In genomic region chr18:75157851-75158250, GRCh38 we compare ENCODE assay signal across 29 cellular contexts.
"Had no signal": no experiment of that assay in that cellular context is flagged by ENCODE, and none has a peak within 500 bp of the region (broad histone marks: within the 10 kb centered on the region; RNA-seq: fewer than 3 reads in every experiment).

No MANE protein-coding gene starts in this region.

- ATAC-seq: activated CD4-positive, alpha-beta T cell treated with anti-CD3 and anti-CD28 coated beads for 36 hours; activated CD8-positive, alpha-beta memory T cell treated with anti-CD3 and anti-CD28 coated beads, Interleukin-2, amount 10 ng/mL, durations not matched to agents 7 days and 5 days; activated naive CD8-positive, alpha-beta T cell treated with anti-CD3 and anti-CD28 coated beads, Interleukin-2, amount 50 U/mL, for 24 hours; body of pancreas; esophagus mucosa; T-helper 17 cell had no signal

- H3K27me3 ChIP-seq: adrenal gland, body of pancreas had no signal

- DNase-seq: activated CD4-positive, alpha-beta memory T cell treated with anti-CD3 and anti-CD28 coated beads, Interleukin-2, amount 10 ng/mL, durations not matched to agents 7 days and 5 days; activated CD4-positive, alpha-beta T cell treated with anti-CD3 and anti-CD28 coated beads for 36 hours; activated CD4-positive, alpha-beta T cell treated with anti-CD3 and anti-CD28 coated beads, Interleukin-2, amount 10 ng/mL, durations not matched to agents 24 days and 14 days; activated CD4-positive, alpha-beta T cell treated with anti-CD3 and anti-CD28 coated beads, Interleukin-2, amount 50 U/mL, for 4 hours; activated CD4-positive, CD25-positive, alpha-beta regulatory T cell; activated CD4-positive, CD25-positive, alpha-beta regulatory T cell treated with anti-CD3 and anti-CD28 coated beads, Interleukin-2, amount 50 U/mL, for 72 hours; activated CD8-positive, alpha-beta memory T cell treated with anti-CD3 and anti-CD28 coated beads, Interleukin-2, amount 10 ng/mL, durations not matched to agents 7 days and 5 days; activated CD8-positive, alpha-beta memory T cell treated with anti-CD3 and anti-CD28 coated beads, Interleukin-2, amount 50 U/mL, for 4 hours; activated effector memory CD4-positive, alpha-beta T cell treated with anti-CD3 and anti-CD28 coated beads, Interleukin-2, amount 50 U/mL, for 16 hours; activated naive CD4-positive, alpha-beta T cell treated with anti-CD3 and anti-CD28 coated beads for 36 hours; activated naive CD8-positive, alpha-beta T cell treated with anti-CD3 and anti-CD28 coated beads for 36 hours; activated naive CD8-positive, alpha-beta T cell treated with anti-CD3 and anti-CD28 coated beads, Interleukin-2, amount 50 U/mL, for 24 hours; activated T-cell treated with anti-CD3 and anti-CD28 coated beads, Interleukin-2, amount 50 U/mL, for 1 hour; activated T-cell treated with anti-CD3 and anti-CD28 coated beads, Interleukin-2, amount 50 U/mL, for 48 hours; amygdala; aorta; body of pancreas; caudate nucleus; effector CD8-positive, alpha-beta T cell; foreskin fibroblast; T-helper 1 cell; T-helper 17 cell; T1000 had no signal

- H3K27ac ChIP-seq: adrenal gland, body of pancreas had no signal

- H3K4me3 ChIP-seq: adrenal gland, body of pancreas had no signal

- H3K9me3 ChIP-seq: adrenal gland, body of pancreas had no signal

- H3K4me3 Mint-ChIP-seq: activated CD4-positive, alpha-beta memory T cell treated with anti-CD3 and anti-CD28 coated beads, Interleukin-2, amount 10 ng/mL, durations not matched to agents 7 days and 5 days; activated CD4-positive, alpha-beta T cell treated with anti-CD3 and anti-CD28 coated beads for 36 hours; activated CD4-positive, alpha-beta T cell treated with anti-CD3 and anti-CD28 coated beads, Interleukin-2, amount 10 ng/mL, durations not matched to agents 24 days and 14 days; activated CD8-positive, alpha-beta memory T cell treated with anti-CD3 and anti-CD28 coated beads, Interleukin-2, amount 10 ng/mL, durations not matched to agents 7 days and 5 days; activated naive CD4-positive, alpha-beta T cell treated with anti-CD3 and anti-CD28 coated beads for 36 hours; activated naive CD4-positive, alpha-beta T cell treated with anti-CD3 and anti-CD28 coated beads, Interleukin-2, amount 50 U/mL, for 24 hours; activated naive CD8-positive, alpha-beta T cell treated with anti-CD3 and anti-CD28 coated beads for 36 hours; activated naive CD8-positive, alpha-beta T cell treated with anti-CD3 and anti-CD28 coated beads, Interleukin-2, amount 50 U/mL, for 24 hours; activated T-helper 1 cell treated with anti-CD3 and anti-CD28 coated beads, Interleukin-12 subunit alpha, Interleukin-12 subunit beta, Interleukin-2, Interleukin-4 antibody, amounts not matched to agents 30 ng/mL and 10 ng/mL and 1 ng/mL, durations not matched to agents 14 hours and 24 hours and 36 hours; T-helper 17 cell; T-helper 2 cell treated with Interferon-gamma antibody and Interleukin-4, amounts not matched to agents 5 μg/mL and 100 μg/mL, for 36 hours had no signal

- H3K27ac Mint-ChIP-seq: activated CD4-positive, alpha-beta memory T cell treated with anti-CD3 and anti-CD28 coated beads, Interleukin-2, amount 10 ng/mL, durations not matched to agents 7 days and 5 days; activated CD4-positive, alpha-beta T cell treated with anti-CD3 and anti-CD28 coated beads for 36 hours; activated CD4-positive, alpha-beta T cell treated with anti-CD3 and anti-CD28 coated beads, Interleukin-2, amount 10 ng/mL, durations not matched to agents 24 days and 14 days; activated CD8-positive, alpha-beta memory T cell treated with anti-CD3 and anti-CD28 coated beads, Interleukin-2, amount 10 ng/mL, durations not matched to agents 7 days and 5 days; activated naive CD4-positive, alpha-beta T cell treated with anti-CD3 and anti-CD28 coated beads for 36 hours; activated naive CD8-positive, alpha-beta T cell treated with anti-CD3 and anti-CD28 coated beads for 36 hours; activated naive CD8-positive, alpha-beta T cell treated with anti-CD3 and anti-CD28 coated beads, Interleukin-2, amount 50 U/mL, for 24 hours; activated T-helper 1 cell treated with anti-CD3 and anti-CD28 coated beads, Interleukin-12 subunit alpha, Interleukin-12 subunit beta, Interleukin-2, Interleukin-4 antibody, amounts not matched to agents 30 ng/mL and 10 ng/mL and 1 ng/mL, durations not matched to agents 14 hours and 24 hours and 36 hours; activated T-helper 2 cell treated with anti-CD3 and anti-CD28 coated beads, Interferon-gamma antibody, Interleukin-2, Interleukin-4, amounts not matched to agents 10 μg/mL and 5 μg/mL and 100 μg/mL, durations not matched to agents 14 hours and 24 hours and 36 hours; T-helper 17 cell; T-helper 2 cell treated with Interferon-gamma antibody and Interleukin-4, amounts not matched to agents 5 μg/mL and 100 μg/mL, for 36 hours had no signal

- H3K36me3 Mint-ChIP-seq: activated CD8-positive, alpha-beta memory T cell treated with anti-CD3 and anti-CD28 coated beads, Interleukin-2, amount 10 ng/mL, durations not matched to agents 7 days and 5 days had no signal

- H3K9me3 Mint-ChIP-seq: activated CD4-positive, alpha-beta memory T cell treated with anti-CD3 and anti-CD28 coated beads, Interleukin-2, amount 10 ng/mL, durations not matched to agents 7 days and 5 days; activated CD4-positive, alpha-beta T cell treated with anti-CD3 and anti-CD28 coated beads, Interleukin-2, amount 10 ng/mL, durations not matched to agents 24 days and 14 days; activated naive CD4-positive, alpha-beta T cell treated with anti-CD3 and anti-CD28 coated beads for 36 hours; activated naive CD4-positive, alpha-beta T cell treated with anti-CD3 and anti-CD28 coated beads, Interleukin-2, amount 50 U/mL, for 24 hours; activated naive CD8-positive, alpha-beta T cell treated with anti-CD3 and anti-CD28 coated beads for 36 hours; activated T-helper 1 cell treated with anti-CD3 and anti-CD28 coated beads, Interleukin-12 subunit alpha, Interleukin-12 subunit beta, Interleukin-2, Interleukin-4 antibody, amounts not matched to agents 30 ng/mL and 10 ng/mL and 1 ng/mL, durations not matched to agents 14 hours and 24 hours and 36 hours; activated T-helper 2 cell treated with anti-CD3 and anti-CD28 coated beads, Interferon-gamma antibody, Interleukin-2, Interleukin-4, amounts not matched to agents 10 μg/mL and 5 μg/mL and 100 μg/mL, durations not matched to agents 14 hours and 24 hours and 36 hours; T-helper 2 cell treated with Interferon-gamma antibody and Interleukin-4, amounts not matched to agents 5 μg/mL and 100 μg/mL, for 36 hours had no signal

- H3K36me3 ChIP-seq: adrenal gland had no signal

- H3K27me3 Mint-ChIP-seq: activated CD4-positive, alpha-beta memory T cell treated with anti-CD3 and anti-CD28 coated beads, Interleukin-2, amount 10 ng/mL, durations not matched to agents 7 days and 5 days; activated CD4-positive, alpha-beta T cell treated with anti-CD3 and anti-CD28 coated beads for 36 hours; activated naive CD4-positive, alpha-beta T cell treated with anti-CD3 and anti-CD28 coated beads, Interleukin-2, amount 50 U/mL, for 24 hours; activated naive CD8-positive, alpha-beta T cell treated with anti-CD3 and anti-CD28 coated beads for 36 hours; activated naive CD8-positive, alpha-beta T cell treated with anti-CD3 and anti-CD28 coated beads, Interleukin-2, amount 50 U/mL, for 24 hours had no signal
